Comparison of ENCODE assay signal across 9 cellular contexts in genomic region chr2:232363784-232364615, GRCh38. TPM values are rescaled to one million over a fixed set of nuclear protein-coding genes. Genes with fewer than 3 reads are reported as not detected.
DNase-seq lines count a peak whose midpoint lies in the region; ATAC-seq and TF ChIP-seq lines count a peak whose summit lies in the region.
"Had no signal": no experiment of that assay in that cellular context is flagged by ENCODE, and none has a peak within 500 bp of the region (broad histone marks: within the 10 kb centered on the region; RNA-seq: fewer than 3 reads in every experiment).

No MANE protein-coding gene starts in this region.

- DNase-seq in DMS79 treated with DMSO at 0.1 percent for 48 hours (lab: John Stamatoyannopoulos, UW): peak; percentile 46
- DNase-seq in naive thymus-derived CD4-positive, alpha-beta T cell: peak in 6 of 9 donors; percentile 19 to 48 (median 40)
- DNase-seq in prostate gland (ENCODE audit: low spot score): no peak
- no peak for DNase-seq in endodermal cell
- DNase-seq in mucosa of gallbladder (ENCODE audit: low spot score): no peak
- DNase-seq: NCI-H69 had no signal

- no peak for TF ChIP-seq CTCF in prostate gland (IDR thresholded peaks at IDR 0.05)
- TF ChIP-seq CTCF in endodermal cell (conservative IDR thresholded peaks at IDR 0.05): no peak

- H3K4me1 ChIP-seq in naive thymus-derived CD4-positive, alpha-beta T cell (ENCODE audit: control insufficient read depth in 2 of 2, insufficient read depth in 2 of 2, low read length in 2 of 2): peaks cover 0 to 17% of the 10 kb centered on the region in 2 donors
- H3K4me1 ChIP-seq in prostate gland (replicated peaks) (no peaks in the 10 kb centered on the region), endodermal cell (ENCODE audit: control insufficient read depth, insufficient read depth, low read length) (no peaks in the 10 kb centered on the region)

- H3K27ac Mint-ChIP-seq in activated T-helper 17 cell treated with anti-CD3 and anti-CD28 coated beads, Interleukin-2, amount 50 U/mL, for 72 hours: peak overlapping the region; percentile 87
- H3K27ac Mint-ChIP-seq in naive thymus-derived CD4-positive, alpha-beta T cell: peak overlapping the region; percentile 88 to 97 (median 89)
- H3K27ac Mint-ChIP-seq in endodermal cell: no peak overlapping the region

- no peaks in the 10 kb centered on the region for H3K27me3 Mint-ChIP-seq in activated T-helper 17 cell treated with anti-CD3 and anti-CD28 coated beads, Interleukin-2, amount 50 U/mL, for 72 hours
- no peaks in the 10 kb centered on the region for H3K27me3 Mint-ChIP-seq in naive thymus-derived CD4-positive, alpha-beta T cell
- H3K27me3 Mint-ChIP-seq in endodermal cell (ENCODE audit: insufficient read depth): no peaks in the 10 kb centered on the region

- POLR2A ChIA-PET in naive thymus-derived CD4-positive, alpha-beta T cell (lab: Charles Lee): interaction anchor here (0.5 kb wide), 1 partner anchor 42 kb away, joined by 3 read pairs; no protein-coding TSS in a partner anchor

- H3K27ac ChIP-seq in naive thymus-derived CD4-positive, alpha-beta T cell (ENCODE audit: low read depth, low read length): peak overlapping the region; percentile 61
- H3K27ac ChIP-seq in prostate gland (no peak overlapping the region), endodermal cell (ENCODE audit: low read depth, low read length) (no peak overlapping the region)

- H3K9ac ChIP-seq in endodermal cell (ENCODE audit: extremely low read depth, low read length, poor library complexity, severe bottlenecking): no peak overlapping the region

- peaks cover 5% of the 10 kb centered on the region for H3K4me1 Mint-ChIP-seq in activated T-helper 17 cell treated with anti-CD3 and anti-CD28 coated beads, Interleukin-2, amount 50 U/mL, for 72 hours
- peaks cover 20 to 37% (median 30%) of the 10 kb centered on the region in 7 donors for H3K4me1 Mint-ChIP-seq in naive thymus-derived CD4-positive, alpha-beta T cell
- peaks cover 10% of the 10 kb centered on the region for H3K4me1 Mint-ChIP-seq in endodermal cell

- peak; percentile 53 for ATAC-seq in HG03139 (IDR thresholded peaks at IDR 0.05; ENCODE audit: unreplicated experiment)
- peak; percentile 49 for ATAC-seq in activated T-helper 17 cell treated with anti-CD3 and anti-CD28 coated beads, Interleukin-2, amount 50 U/mL, for 72 hours (replicated peaks)
- ATAC-seq in naive thymus-derived CD4-positive, alpha-beta T cell: peak; percentile 37
- no peak for ATAC-seq in GM19455 (IDR thresholded peaks at IDR 0.05; ENCODE audit: unreplicated experiment)

- H3K4me3 ChIP-seq in naive thymus-derived CD4-positive, alpha-beta T cell (ENCODE audit: low read length): peak overlapping the region; percentile 47
- H3K4me3 ChIP-seq in prostate gland: no peak overlapping the region
- no peak overlapping the region for H3K4me3 ChIP-seq in endodermal cell (ENCODE audit: low read length)

- WGBS in prostate gland: 77% methylated on average over 14 of the region's 14 CpGs
- 91 to 93% methylated on average over 9 to 14 of the region's 14 CpGs for WGBS in endodermal cell (ENCODE audit: insufficient coverage in 1 of 2, insufficient read length in 1 of 2), 2 experiments

- H3K9me3 Mint-ChIP-seq in activated T-helper 17 cell treated with anti-CD3 and anti-CD28 coated beads, Interleukin-2, amount 50 U/mL, for 72 hours: no peaks in the 10 kb centered on the region
- peaks cover 0 to 2% (median 0%) of the 10 kb centered on the region in 11 donors for H3K9me3 Mint-ChIP-seq in naive thymus-derived CD4-positive, alpha-beta T cell
- H3K9me3 Mint-ChIP-seq in endodermal cell: peaks cover 8% of the 10 kb centered on the region

- TF ChIP-seq POLR2A in prostate gland (IDR thresholded peaks at IDR 0.05): no peak

- H3K36me3 ChIP-seq in naive thymus-derived CD4-positive, alpha-beta T cell (ENCODE audit: control insufficient read depth in 2 of 3, insufficient read depth in 3 of 3, low read length in 3 of 3): no peaks in the 10 kb centered on the region
- H3K36me3 ChIP-seq in prostate gland: no peaks in the 10 kb centered on the region
- H3K36me3 ChIP-seq in endodermal cell (ENCODE audit: control insufficient read depth, insufficient read depth, low read length): no peaks in the 10 kb centered on the region

- CTCF ChIA-PET in naive thymus-derived CD4-positive, alpha-beta T cell (lab: Charles Lee): interaction anchor here (0.8 kb wide), 1 partner anchor 456 kb away, joined by 3 read pairs; no protein-coding TSS in a partner anchor

- H3K27me3 ChIP-seq in naive thymus-derived CD4-positive, alpha-beta T cell (ENCODE audit: control insufficient read depth in 2 of 2, insufficient read depth in 2 of 2, low read length in 2 of 2): no peaks in the 10 kb centered on the region
- no peaks in the 10 kb centered on the region for H3K27me3 ChIP-seq in prostate gland (replicated peaks; ENCODE audit: insufficient read depth)
- H3K27me3 ChIP-seq in endodermal cell (ENCODE audit: control insufficient read depth, insufficient read depth, low read length, poor library complexity, severe bottlenecking): no peaks in the 10 kb centered on the region

- peak overlapping the region; percentile 88 for H3K4me3 Mint-ChIP-seq in activated T-helper 17 cell treated with anti-CD3 and anti-CD28 coated beads, Interleukin-2, amount 50 U/mL, for 72 hours
- peak overlapping the region; percentile 84 to 98 (median 92) for H3K4me3 Mint-ChIP-seq in naive thymus-derived CD4-positive, alpha-beta T cell
- no peak overlapping the region for H3K4me3 Mint-ChIP-seq in endodermal cell

- intact Hi-C loops in naive thymus-derived CD4-positive, alpha-beta T cell (cut with micrococcal nuclease): no loop called here
- intact Hi-C loops in prostate gland (cut with DNase I): no loop called here

- H3K9me3 ChIP-seq in naive thymus-derived CD4-positive, alpha-beta T cell (ENCODE audit: control insufficient read depth in 2 of 3, low read length in 3 of 3): no peaks in the 10 kb centered on the region
- no peaks in the 10 kb centered on the region for H3K9me3 ChIP-seq in prostate gland
- H3K9me3 ChIP-seq in endodermal cell (ENCODE audit: control insufficient read depth, low read length): no peaks in the 10 kb centered on the region

- no peaks in the 10 kb centered on the region for H3K36me3 Mint-ChIP-seq in activated T-helper 17 cell treated with anti-CD3 and anti-CD28 coated beads, Interleukin-2, amount 50 U/mL, for 72 hours (ENCODE audit: low read depth)
- peaks cover 0 to 1% (median 0%) of the 10 kb centered on the region in 5 donors for H3K36me3 Mint-ChIP-seq in naive thymus-derived CD4-positive, alpha-beta T cell
- no peaks in the 10 kb centered on the region for H3K36me3 Mint-ChIP-seq in endodermal cell (ENCODE audit: low read depth)

RNA-seq across cellular contexts. Expression of gene ALPP, which starts 14.6 kb away (rescaled TPM):
- total RNA-seq in activated T-helper 17 cell treated with anti-CD3 and anti-CD28 coated beads, Interleukin-2, amount 50 U/mL, for 72 hours: under 1 TPM in 1 of 2 donors, not detected in 1; 0.19 TPM
- under 1 TPM in 2 of 5 experiments, not detected in 3; 0.24 TPM for total RNA-seq in naive thymus-derived CD4-positive, alpha-beta T cell
- not detected for polyA plus RNA-seq in naive thymus-derived CD4-positive, alpha-beta T cell
- total RNA-seq in prostate gland (under 1 TPM in 1 of 2 donors, not detected in 1; 0.97 TPM), endodermal cell (not detected), mucosa of gallbladder (not detected)
- polyA plus RNA-seq in endodermal cell (2013, experiment 1 of 2): not detected
- polyA plus RNA-seq in endodermal cell (2013, experiment 2 of 2): not detected

RNA-seq across cellular contexts. Expression of gene ALPG, which starts 42.6 kb away (rescaled TPM):
- total RNA-seq in activated T-helper 17 cell treated with anti-CD3 and anti-CD28 coated beads, Interleukin-2, amount 50 U/mL, for 72 hours: not detected
- not detected for total RNA-seq in naive thymus-derived CD4-positive, alpha-beta T cell
- polyA plus RNA-seq in naive thymus-derived CD4-positive, alpha-beta T cell: not detected
- under 1 TPM in 1 of 2 donors, not detected in 1; 0.34 TPM for total RNA-seq in prostate gland
- total RNA-seq in endodermal cell: not detected
- 0.11 TPM for polyA plus RNA-seq in endodermal cell (2013, experiment 1 of 2)
- polyA plus RNA-seq in endodermal cell (2013, experiment 2 of 2): not detected
- not detected for total RNA-seq in mucosa of gallbladder

Comparison
In these comparisons a context has a peak if more than half of its experiments do, and no peak if none do; other contexts are left out.
1. DNase-seq: peak in DMS79 treated with DMSO at 0.1 percent for 48 hours (single experiment) and naive thymus-derived CD4-positive, alpha-beta T cell (6 of 9); none in prostate gland (single experiment), endodermal cell (single experiment) and mucosa of gallbladder (single experiment).